ENCODE assay signal across 8 cellular contexts in the genomic region with DNA sequence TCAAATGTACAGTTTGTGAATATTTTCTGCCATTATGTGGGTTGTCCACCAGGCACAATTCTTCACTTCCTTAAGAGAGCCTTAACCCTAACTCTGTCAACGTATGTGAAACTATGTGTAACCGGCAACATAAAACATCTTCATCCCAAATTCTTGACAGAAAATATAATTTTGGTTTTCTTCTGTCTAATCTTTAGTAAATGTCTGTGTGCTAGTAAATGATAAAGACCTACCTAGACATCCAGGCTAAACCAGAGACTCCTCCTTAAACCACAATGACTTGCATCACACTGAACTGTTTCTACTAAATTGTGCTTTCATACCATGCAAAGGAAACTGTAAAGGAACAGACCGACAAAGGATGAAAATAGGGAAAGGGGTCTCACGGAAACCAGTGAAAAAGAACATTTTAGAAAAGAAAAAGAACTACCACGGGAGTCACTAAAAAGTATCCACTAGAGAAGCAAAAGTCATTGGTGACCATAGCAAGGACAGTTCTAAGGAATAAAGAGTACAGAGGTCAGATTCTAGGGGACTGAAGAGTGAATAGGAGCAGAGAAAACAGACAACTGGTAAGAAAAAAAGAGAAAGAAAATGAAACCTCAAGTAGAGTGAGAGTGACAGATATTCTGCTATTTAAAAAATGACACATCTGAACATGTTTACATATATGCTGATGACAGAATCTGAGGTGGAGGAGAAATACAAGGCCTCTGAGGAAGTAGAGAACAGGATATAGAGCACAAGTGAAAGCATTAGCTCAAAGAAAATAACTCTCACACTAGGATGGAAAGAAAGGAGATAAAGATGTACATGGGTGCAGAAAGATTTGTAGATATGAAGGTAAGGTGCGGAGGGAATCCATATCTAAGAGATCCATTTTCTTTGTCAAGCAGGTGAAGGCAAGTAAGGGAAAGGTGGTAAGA. TPM values are rescaled to one million over a fixed set of nuclear protein-coding genes. Genes with fewer than 3 reads are reported as not detected.
DNase-seq lines count a peak whose midpoint lies in the region; ATAC-seq and TF ChIP-seq lines count a peak whose summit lies in the region.

No MANE protein-coding gene starts in this region.

- ATAC-seq in GM21526 (IDR thresholded peaks at IDR 0.05; ENCODE audit: low FRiP score, unreplicated experiment) (peak; percentile 82), left colon (no peak), GM21737 (IDR thresholded peaks at IDR 0.05; ENCODE audit: unreplicated experiment) (no peak)

- no peak for TF ChIP-seq CTCF in choroid plexus epithelial cell (conservative IDR thresholded peaks at IDR 0.05; ENCODE audit: low read depth, low read length)

- CTCF ChIA-PET in CD8-positive, alpha-beta memory T cell (lab: Charles Lee) = no interaction called here

- H3K4me3 Mint-ChIP-seq in CD8-positive, alpha-beta memory T cell = peak overlapping the region in 5 of 7 donors; percentile 1 to 16 (median 2)

- H3K36me3 ChIP-seq in CD8-positive, alpha-beta memory T cell (ENCODE audit: insufficient read depth, low read length) = peaks cover 7% of the 10 kb centered on the region
- H3K36me3 ChIP-seq in KOPT-K1 (ENCODE audit: insufficient read depth, low read length) (peaks cover 11% of the 10 kb centered on the region), H7 (replicated peaks; ENCODE audit: control insufficient read depth, insufficient read depth, low read length) (no peaks in the 10 kb centered on the region)

- DNase-seq in CD8-positive, alpha-beta memory T cell = peak in 1 of 5 donors; percentile 24
- DNase-seq in choroid plexus epithelial cell (ENCODE audit: low read depth) = peak; percentile 62
- DNase-seq in left colon = no peak
- no peak for DNase-seq in H7
- no peak for DNase-seq in hepatic stellate cell (ENCODE audit: low spot score)

- intact Hi-C loops in left colon (cut with DNase I, micrococcal nuclease) = no loop called here

- H3K27me3 Mint-ChIP-seq in CD8-positive, alpha-beta memory T cell = no peaks in the 10 kb centered on the region

- H3K36me3 Mint-ChIP-seq in CD8-positive, alpha-beta memory T cell = peaks cover 0 to 21% (median 13%) of the 10 kb centered on the region in 3 donors

- peaks cover 0 to 2% (median 0%) of the 10 kb centered on the region in 5 donors for H3K9me3 Mint-ChIP-seq in CD8-positive, alpha-beta memory T cell

- no peak overlapping the region for H3K4me3 ChIP-seq in CD8-positive, alpha-beta memory T cell (ENCODE audit: low read length)
- no peak overlapping the region for H3K4me3 ChIP-seq in choroid plexus epithelial cell (ENCODE audit: low read depth, low read length)
- no peak overlapping the region for H3K4me3 ChIP-seq in H7 (ENCODE audit: insufficient read depth, low read depth, low read length)

- H3K27ac Mint-ChIP-seq in CD8-positive, alpha-beta memory T cell = peak overlapping the region; percentile 5 to 83 (median 58)

- no peaks in the 10 kb centered on the region for H3K9me3 ChIP-seq in CD8-positive, alpha-beta memory T cell (ENCODE audit: low read length)
- no peaks in the 10 kb centered on the region for H3K9me3 ChIP-seq in KOPT-K1 (ENCODE audit: insufficient read depth, low read length, poor library complexity, severe bottlenecking)

- H3K4me1 ChIP-seq in CD8-positive, alpha-beta memory T cell (ENCODE audit: insufficient read depth, low read length) = peaks cover 24% of the 10 kb centered on the region

- H3K27ac ChIP-seq in CD8-positive, alpha-beta memory T cell (ENCODE audit: low read depth, low read length) = peak overlapping the region; percentile 41
- peak overlapping the region; percentile 59 for H3K27ac ChIP-seq in KOPT-K1 (ENCODE audit: low read depth, low read length, poor library complexity, severe bottlenecking)

- no peaks in the 10 kb centered on the region for H3K27me3 ChIP-seq in CD8-positive, alpha-beta memory T cell (ENCODE audit: insufficient read depth, low read length, poor library complexity, severe bottlenecking)
- no peaks in the 10 kb centered on the region for H3K27me3 ChIP-seq in H7 (ENCODE audit: control insufficient read depth, insufficient read depth, low read length)

- H3K4me1 Mint-ChIP-seq in CD8-positive, alpha-beta memory T cell = peaks cover 27 to 44% (median 39%) of the 10 kb centered on the region in 3 donors

- POLR2A ChIA-PET in CD8-positive, alpha-beta memory T cell (lab: Charles Lee) = no interaction called here

RNA-seq across cellular contexts. Expression of gene FNIP1, which starts 49.4 kb away (rescaled TPM):
- 10 to 100 TPM; 15.9 to 16.0 TPM for total RNA-seq in CD8-positive, alpha-beta memory T cell
- 8.8 TPM for polyA plus RNA-seq in CD8-positive, alpha-beta memory T cell
- total RNA-seq in left colon = 10 to 100 TPM; 31.2 to 34.3 TPM
- total RNA-seq in H7 (2014; rRNA removed; shearing (Covaris generic)) = 17.6 and 21.5 TPM in 2 replicates
